Comparison of ENCODE assay signal across 28 cellular contexts in genomic region chr7:121119047-121119446, GRCh38.
"Had no signal": no experiment of that assay in that cellular context is flagged by ENCODE, and none has a peak within 500 bp of the region (broad histone marks: within the 10 kb centered on the region; RNA-seq: fewer than 3 reads in every experiment).

No MANE protein-coding gene starts in this region.

- H3K4me3 ChIP-seq: left ventricle myocardium inferior, lung, neural progenitor cell, psoas muscle, skin epidermis, stomach, testis, thyroid gland, transverse colon, upper lobe of left lung, vagina had no signal

- H3K9me3 ChIP-seq: left ventricle myocardium inferior, neutrophil, psoas muscle, stomach, testis, thyroid gland, transverse colon, upper lobe of left lung, vagina had no signal

- H3K9ac ChIP-seq: neural progenitor cell, parathyroid adenoma had no signal

- H3K79me2 ChIP-seq: parathyroid adenoma had no signal

- H3K4me1 ChIP-seq: left ventricle myocardium inferior, neural progenitor cell, parathyroid adenoma, psoas muscle, stomach, testis, thyroid gland, transverse colon, upper lobe of left lung, vagina had no signal

- ATAC-seq: natural killer cell; psoas muscle; sciatic nerve; stimulated activated naive B cell treated with anti-CD40 and anti-IgM and Interleukin-4, amounts not matched to agents 10 μg/mL and 1 μg/mL and 100 μg/mL, for 72 hours; stimulated activated naive CD8-positive, alpha-beta T cell treated with anti-CD3 and anti-CD28 coated beads, Interleukin-15, Interleukin-2, amounts not matched to agents 100 U/mL and 50 U/mL, for 24 hours had no signal

- H3K27ac ChIP-seq: left ventricle myocardium inferior, neural progenitor cell, neutrophil, parathyroid adenoma, psoas muscle, skin epidermis, stomach, testis, thyroid gland, transverse colon, upper lobe of left lung, vagina had no signal

- H3K27me3 ChIP-seq: neural progenitor cell, neutrophil, stomach, testis, thyroid gland, transverse colon, upper lobe of left lung, vagina had no signal

- H3K4me2 ChIP-seq: neural progenitor cell had no signal

- DNase-seq: hypothalamus; immature natural killer cell; left ventricle myocardium inferior; mesendoderm; naive B cell; natural killer cell; nephron progenitor cell; occipital lobe; psoas muscle; stimulated activated CD4-positive, alpha-beta T cell treated with anti-CD3 and anti-CD28 coated beads, Interleukin-12 subunit alpha, Interleukin-12 subunit beta, amount 100 ng/mL, for 4 hours; stimulated activated CD4-positive, alpha-beta T cell treated with anti-CD3 and anti-CD28 coated beads, Interleukin-15, amount 100 ng/mL, for 24 hours; stimulated activated CD4-positive, alpha-beta T cell treated with anti-CD3 and anti-CD28 coated beads, Interleukin-2, amount 100 ng/mL, for 24 hours; stimulated activated CD4-positive, alpha-beta T cell treated with anti-CD3 and anti-CD28 coated beads, Interleukin-4, amount 100 ng/mL, for 1 hour; stimulated activated naive B cell treated with anti-CD40 and anti-IgM and Interleukin-4, amounts not matched to agents 10 μg/mL and 1 μg/mL and 100 μg/mL, for 72 hours; stimulated activated naive CD8-positive, alpha-beta T cell treated with anti-CD3 and anti-CD28 coated beads, Interleukin-15, Interleukin-2, amounts not matched to agents 100 U/mL and 50 U/mL, for 24 hours; stomach; testis; thyroid gland; transverse colon had no signal

- H3K36me3 ChIP-seq: neural progenitor cell, neutrophil, stomach, thyroid gland, transverse colon, upper lobe of left lung, vagina had no signal

- FAIRE-seq: islet of Langerhans had no signal

- H2AFZ ChIP-seq: neural progenitor cell, parathyroid adenoma had no signal
